In the genomic region with DNA sequence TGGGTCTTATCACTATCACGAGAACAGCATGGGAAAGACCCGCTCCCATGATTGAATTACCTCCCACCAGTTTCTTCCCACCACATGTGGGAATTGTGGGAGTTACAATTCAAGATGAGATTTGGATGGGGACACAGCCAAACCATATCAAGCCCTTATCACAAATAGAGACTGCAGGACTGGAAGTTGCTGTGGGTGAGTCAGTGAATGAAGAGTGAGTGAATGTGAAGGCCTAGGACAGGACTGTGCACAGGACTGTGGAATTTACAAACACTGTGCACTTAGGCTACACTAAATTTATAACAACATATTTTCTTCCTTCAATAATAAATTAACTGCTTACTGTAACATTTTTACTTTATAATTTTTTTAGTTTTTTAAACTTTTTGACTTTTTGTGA, we compare ENCODE assay signal across 24 cellular contexts. TPM values are rescaled to one million over a fixed set of nuclear protein-coding genes. Genes with fewer than 3 reads are reported as not detected.
DNase-seq lines count a peak whose midpoint lies in the region; ATAC-seq, FAIRE-seq and TF ChIP-seq lines count a peak whose summit lies in the region.
"Had no signal": no experiment of that assay in that cellular context is flagged by ENCODE, and none has a peak within 500 bp of the region (broad histone marks: within the 10 kb centered on the region; RNA-seq: fewer than 3 reads in every experiment).

No MANE protein-coding gene starts in this region.

- no peak overlapping the region for H3K4me3 Mint-ChIP-seq in Calu3 (ENCODE audit: low read depth, unreplicated experiment)
- H3K4me3 Mint-ChIP-seq: CD14-positive monocyte; CD4-positive, alpha-beta T cell; CD8-positive, alpha-beta memory T cell had no signal

- ATAC-seq in GM12878 (no peak), GM18502 (IDR thresholded peaks at IDR 0.05; ENCODE audit: poor library complexity, unreplicated experiment) (no peak)

- H2AFZ ChIP-seq in GM12878 (ENCODE audit: control insufficient read depth, low read depth, low read length), result no peak overlapping the region

- H3K27me3 Mint-ChIP-seq in Calu3 (ENCODE audit: unreplicated experiment), result no peaks in the 10 kb centered on the region

- TF ChIP-seq CTCF in Calu3 (IDR thresholded peaks at IDR 0.05; ENCODE audit: unreplicated experiment) (no peak), GM12878 (IDR thresholded peaks at IDR 0.05 in 2 of 3, conservative IDR thresholded peaks at IDR 0.05 in 1 of 3; ENCODE audit: control insufficient read depth in 2 of 3, extremely low read depth in 1 of 3, insufficient read depth in 1 of 3, low read depth in 3 of 3, low read length in 3 of 3) (no peak)

- H3K9me3 Mint-ChIP-seq in Calu3 (ENCODE audit: low read depth, unreplicated experiment), result peaks cover 2% of the 10 kb centered on the region
- H3K9me3 Mint-ChIP-seq: CD14-positive monocyte; CD4-positive, alpha-beta T cell; CD8-positive, alpha-beta memory T cell had no signal

- H3K27ac ChIP-seq in GM12878 (ENCODE audit: control insufficient read depth, insufficient read depth), result no peak overlapping the region
- H3K27ac ChIP-seq: BLaER1 treated with 17β-estradiol and CSF1 and Interleukin-3, amounts not matched to agents 10 nM and 100 nM had no signal

- H3K4me3 ChIP-seq in GM12878, result no peak overlapping the region
- H3K4me3 ChIP-seq: BLaER1 treated with 17β-estradiol and CSF1 and Interleukin-3, amounts not matched to agents 10 nM and 100 nM had no signal

- H3K4me2 ChIP-seq in GM12878 (ENCODE audit: control insufficient read depth, insufficient read depth), result no peak overlapping the region
- H3K4me2 ChIP-seq: BLaER1 treated with 17β-estradiol and CSF1 and Interleukin-3, amounts not matched to agents 10 nM and 100 nM had no signal

- WGBS in GM12878 (ENCODE audit: insufficient coverage, insufficient replicate concordance, low lambda C conversion rate, missing lambda C conversion rate), result 88% methylated on average over 2 of the region's 2 CpGs

- FAIRE-seq in GM12878 (lab: Jason Lieb, UNC), result no peak
- FAIRE-seq: GM12892, H1 had no signal

- in situ Hi-C loops in GM12878 (cut with MboI), result loop anchor here (5.0 kb wide), 2 partner anchors 97 to 547 kb away; no protein-coding TSS in a partner anchor

- TF ChIP-seq POLR2A in GM12878 (IDR thresholded peaks at IDR 0.05; ENCODE audit: low read depth, low read length), result no peak

- TF ChIP-seq EP300 in GM12878 (IDR thresholded peaks at IDR 0.05; ENCODE audit: borderline replicate concordance in 1 of 2, control insufficient read depth in 1 of 2, low read depth in 2 of 2, low read length in 2 of 2), result no peak

- no peaks in the 10 kb centered on the region for H3K27me3 ChIP-seq in GM12878 (replicated peaks in 1 of 2; ENCODE audit: control insufficient read depth in 2 of 2, insufficient read depth in 2 of 2, low read length in 1 of 2)
- H3K27me3 ChIP-seq: BLaER1 treated with 17β-estradiol and CSF1 and Interleukin-3, amounts not matched to agents 10 nM and 100 nM had no signal

- H3K4me1 ChIP-seq in GM12878 (ENCODE audit: control insufficient read depth, insufficient read depth, low read length), result no peaks in the 10 kb centered on the region
- H3K4me1 ChIP-seq: BE2C had no signal

- TF ChIP-seq RAD21 in GM12878 (IDR thresholded peaks at IDR 0.05; ENCODE audit: insufficient read depth, low read depth, low read length), result no peak

- no peaks in the 10 kb centered on the region for H3K79me2 ChIP-seq in GM12878 (ENCODE audit: control insufficient read depth, insufficient read depth, low read length)

- H3K36me3 Mint-ChIP-seq in Calu3 (ENCODE audit: insufficient read depth, unreplicated experiment), result no peaks in the 10 kb centered on the region
- H3K36me3 Mint-ChIP-seq: CD14-positive monocyte had no signal

- RAD21 ChIA-PET in GM12878 (lab: Charles Lee; ENCODE audit: unreplicated experiment), result interaction anchor here (1.5 kb wide), 1 partner anchor 97 kb away, joined by 5 read pairs; no protein-coding TSS in a partner anchor

- H3K4me1 Mint-ChIP-seq in Calu3 (ENCODE audit: low read depth, unreplicated experiment), result peaks cover 71% of the 10 kb centered on the region

- POLR2A ChIA-PET in GM12878 (lab: Charles Lee), result no interaction called here

- intact Hi-C loops in Calu3 (cut with micrococcal nuclease; ENCODE audit: unreplicated experiment) (loop anchor here (10.0 kb wide), 1 partner anchor 244 kb away; no protein-coding TSS in a partner anchor), GM12878 (cut with micrococcal nuclease; ENCODE audit: unreplicated experiment) (no loop called here)

- DNase-seq in Calu3 (no peak), NCI-H226 (peak; percentile 63), GM12878 (ENCODE audit: low read depth, low spot score) (no peak), A172 (ENCODE audit: low spot score) (no peak), UCSD-AML1 (lab: John Stamatoyannopoulos, UW; ENCODE audit: unreplicated experiment) (no peak)
- DNase-seq in activated effector memory CD4-positive, alpha-beta T cell treated with Interleukin-2 at 50 U/mL for 16 hours, result no peak
- DNase-seq: 8988T; AML-193; BE2C; CD4-positive, alpha-beta T cell; CD8-positive, alpha-beta memory T cell; DMS53; DMS79 treated with DMSO at 0.1 percent for 48 hours; GF-D8; H7; HCEC 1CT had no signal

- SMC1A ChIA-PET in GM12878 (lab: Charles Lee; ENCODE audit: uncharacterized antibody, unreplicated experiment), result interaction anchor here (1.3 to 1.8 kb wide), 4 partner anchors 8 to 108 kb away, joined by 3 to 8 read pairs (median 5); a partner anchor contains a TSS

- H4K20me1 ChIP-seq in GM12878 (ENCODE audit: control insufficient read depth, insufficient read depth), result no peaks in the 10 kb centered on the region
- H4K20me1 ChIP-seq: BLaER1 treated with 17β-estradiol and CSF1 and Interleukin-3, amounts not matched to agents 10 nM and 100 nM had no signal

- CTCF ChIA-PET in Calu3 (lab: Charles Lee), result interaction anchor here (1.0 kb wide), 1 partner anchor 95 kb away, joined by 5 read pairs; no protein-coding TSS in a partner anchor
- CTCF ChIA-PET in GM12878 (lab: Yijun Ruan, JAX), result interaction anchor here (0.7 to 7.5 kb wide), 7 partner anchors 8 to 547 kb away, joined by 3 to 124 read pairs (median 3); a partner anchor contains a TSS

- no peaks in the 10 kb centered on the region for H3K9me3 ChIP-seq in GM12878 (replicated peaks; ENCODE audit: control insufficient read depth, insufficient read depth, low read length)
- H3K9me3 ChIP-seq: BE2C; BLaER1 treated with 17β-estradiol and CSF1 and Interleukin-3, amounts not matched to agents 10 nM and 100 nM had no signal

- H3K9ac ChIP-seq in GM12878 (ENCODE audit: control insufficient read depth, insufficient read depth, low read length), result no peak overlapping the region
- H3K9ac ChIP-seq: BLaER1 treated with 17β-estradiol and CSF1 and Interleukin-3, amounts not matched to agents 10 nM and 100 nM had no signal

- BruUV-seq in Calu3 (replicated peaks; lab: Mats Ljungman, UMichigan), result no TSS peak
- no TSS peak for BruUV-seq in GM12878 (replicated peaks; lab: Mats Ljungman, UMichigan)

- H3K36me3 ChIP-seq in GM12878 (ENCODE audit: control insufficient read depth in 2 of 2, insufficient read depth in 2 of 2, low read length in 1 of 2), result no peaks in the 10 kb centered on the region
- H3K36me3 ChIP-seq: BE2C; BLaER1 treated with 17β-estradiol and CSF1 and Interleukin-3, amounts not matched to agents 10 nM and 100 nM had no signal

- H3K27ac Mint-ChIP-seq in Calu3 (ENCODE audit: unreplicated experiment), result peak overlapping the region; percentile 30
- H3K27ac Mint-ChIP-seq: CD14-positive monocyte; CD4-positive, alpha-beta T cell had no signal

TF ChIP-seq in GM12878, 131 proteins besides CTCF, POLR2A, EP300 and RAD21 (continues in another document):
- TF ChIP-seq TAF1 (IDR thresholded peaks at IDR 0.05; ENCODE audit: borderline replicate concordance, low read depth, low read length), result no peak
- TF ChIP-seq SMC3 (IDR thresholded peaks at IDR 0.05; ENCODE audit: borderline replicate concordance, low read length), result no peak
- TF ChIP-seq MEF2A (IDR thresholded peaks at IDR 0.05; ENCODE audit: insufficient read depth, low read depth, low read length), result no peak
- TF ChIP-seq NFXL1 (IDR thresholded peaks at IDR 0.05; ENCODE audit: borderline replicate concordance), result peak; percentile 61; the same call in 1 of the 2 replicates
- TF ChIP-seq ETV6 (conservative IDR thresholded peaks at IDR 0.05 in 1 of 2, IDR thresholded peaks at IDR 0.05 in 1 of 2; ENCODE audit: borderline replicate concordance in 1 of 2, low read depth in 1 of 2), result peak in 1 of 2 experiments; percentile 42; a peak in 1 of 4 replicates
- TF ChIP-seq STAT3 (IDR thresholded peaks at IDR 0.05; ENCODE audit: low read depth, low read length), result no peak
- TF ChIP-seq, protein P1, sequence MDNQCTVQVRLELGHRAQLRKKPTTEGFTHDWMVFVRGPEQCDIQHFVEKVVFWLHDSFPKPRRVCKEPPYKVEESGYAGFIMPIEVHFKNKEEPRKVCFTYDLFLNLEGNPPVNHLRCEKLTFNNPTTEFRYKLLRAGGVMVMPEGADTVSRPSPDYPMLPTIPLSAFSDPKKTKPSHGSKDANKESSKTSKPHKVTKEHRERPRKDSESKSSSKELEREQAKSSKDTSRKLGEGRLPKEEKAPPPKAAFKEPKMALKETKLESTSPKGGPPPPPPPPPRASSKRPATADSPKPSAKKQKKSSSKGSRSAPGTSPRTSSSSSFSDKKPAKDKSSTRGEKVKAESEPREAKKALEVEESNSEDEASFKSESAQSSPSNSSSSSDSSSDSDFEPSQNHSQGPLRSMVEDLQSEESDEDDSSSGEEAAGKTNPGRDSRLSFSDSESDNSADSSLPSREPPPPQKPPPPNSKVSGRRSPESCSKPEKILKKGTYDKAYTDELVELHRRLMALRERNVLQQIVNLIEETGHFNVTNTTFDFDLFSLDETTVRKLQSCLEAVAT (IDR thresholded peaks at IDR 0.05), result no peak

RNA-seq across cellular contexts. Expression of a gene that starts 30.2 kb away (rescaled TPM):
- total RNA-seq in Calu3 (2022), result 11.1 and 16.9 TPM in 2 replicates
- total RNA-seq in GM12878 (2013; cell fraction: nucleolus; rRNA removed), result 1.1 and 1.2 TPM in 2 replicates
- total RNA-seq in GM12878 (2014; rRNA removed), result 0.45 and 0.54 TPM in 2 replicates
- total RNA-seq in GM12878 (2014; rRNA removed; fragmentation: Illumina TruSeq; extraction: Trizol), result 0.72 and 0.78 TPM in 2 replicates
- total RNA-seq in GM12878 (2021), result 0.56 TPM in 2 replicates
- 2.0 TPM for polyA plus RNA-seq in GM12878 (2011; ENCODE audit: low read depth)
- 0.24 and 0.34 TPM in 2 replicates for polyA plus RNA-seq in GM12878 (2011; rRNA removed)
- 0.23 and 0.25 TPM in 2 replicates for polyA plus RNA-seq in GM12878 (2011; cell fraction: cytosol; rRNA removed)
- polyA plus RNA-seq in GM12878 (2011; cell fraction: nucleus; rRNA removed), result 0.51 and 0.66 TPM in 2 replicates
- 3.0 and 5.4 TPM in 2 replicates for polyA plus RNA-seq in GM12878 (2012)
- polyA plus RNA-seq in GM12878 (2014; fragmentation: Illumina TruSeq; extraction: Trizol), result 0.87 and 1.00 TPM in 2 replicates
- under 1 TPM; 0.21 to 0.51 TPM for polyA plus RNA-seq in GM12878 (2014; fragmentation: Nextera tagmentation; extraction: Ambion mirVana)
- polyA plus RNA-seq in GM12878 (2014; rRNA removed), result 0.67 and 0.74 TPM in 2 replicates
- 1 to 10 TPM in 1 of 2 experiments, under 1 TPM in 1; 0.54 to 1.4 TPM for polyA plus RNA-seq in GM12878 (2016; fragmentation: Nextera tagmentation; extraction: Ambion mirVana)
- polyA minus RNA-seq in GM12878 (2011; rRNA and poly(A)+ RNA removed), result 0.67 and 0.80 TPM in 2 replicates
- polyA minus RNA-seq in GM12878 (2011; cell fraction: cytosol; rRNA and poly(A)+ RNA removed), result not detected in 2 replicates
- 0.96 and 0.97 TPM in 2 replicates for polyA minus RNA-seq in GM12878 (2011; cell fraction: nucleus; rRNA and poly(A)+ RNA removed)
- 0.07 TPM in 1 of 2 replicates, not detected in the other for total RNA-seq in A172 (2014; rRNA removed; shearing (Covaris generic))
- total RNA-seq: Daoy, G401 had no signal
- polyA plus RNA-seq: AG04450 had no signal
